Comparison of ENCODE assay signal across 9 cellular contexts in genomic region chr3:134299185-134299887, GRCh38. TPM values are rescaled to one million over a fixed set of nuclear protein-coding genes. Genes with fewer than 3 reads are reported as not detected.
DNase-seq lines count a peak whose midpoint lies in the region; ATAC-seq and TF ChIP-seq lines count a peak whose summit lies in the region.
"Had no signal": no experiment of that assay in that cellular context is flagged by ENCODE, and none has a peak within 500 bp of the region (broad histone marks: within the 10 kb centered on the region; RNA-seq: fewer than 3 reads in every experiment).

No MANE protein-coding gene starts in this region.

- H3K4me3 ChIP-seq in MM.1S (ENCODE audit: low read length) (no peak overlapping the region), dorsolateral prefrontal cortex (no peak overlapping the region), neuronal stem cell (ENCODE audit: low read length in 2 of 2) (no peak overlapping the region)
- H3K4me3 ChIP-seq: SK-N-MC had no signal

- H3K79me2 ChIP-seq in MM.1S (ENCODE audit: low read length), result no peaks in the 10 kb centered on the region

- H2BK120ac ChIP-seq in neuronal stem cell (ENCODE audit: low read depth, low read length), result no peak overlapping the region

- no peak overlapping the region for H2AK5ac ChIP-seq in neuronal stem cell (ENCODE audit: low read depth, low read length)

- no peak overlapping the region for H2BK12ac ChIP-seq in neuronal stem cell (ENCODE audit: low read length)

- H2AFZ ChIP-seq in MM.1S (ENCODE audit: low read length) (no peak overlapping the region), neuronal stem cell (ENCODE audit: low read length) (peak overlapping the region; percentile 75)

- H3K9me3 ChIP-seq in MM.1S (replicated peaks; ENCODE audit: insufficient read depth, low read length) (no peaks in the 10 kb centered on the region), neuronal stem cell (replicated peaks in 1 of 2; ENCODE audit: control insufficient read depth in 2 of 2, insufficient read depth in 1 of 2, low read depth in 1 of 2, low read length in 2 of 2) (peaks cover 2 to 3% of the 10 kb centered on the region in 2 donors)

- no peak overlapping the region for H3K4me2 ChIP-seq in MM.1S (ENCODE audit: low read depth, low read length)
- no peak overlapping the region for H3K4me2 ChIP-seq in neuronal stem cell (ENCODE audit: insufficient read depth, low read length, poor library complexity, severe bottlenecking)

- H3K14ac ChIP-seq in neuronal stem cell (ENCODE audit: low read length), result no peak overlapping the region

- H3K36me3 Mint-ChIP-seq in CD14-positive monocyte, result no peaks in the 10 kb centered on the region

- H3K9ac ChIP-seq in MM.1S (ENCODE audit: low read length) (no peak overlapping the region), neuronal stem cell (ENCODE audit: low read depth, low read length, poor library complexity) (no peak overlapping the region)

- no peaks in the 10 kb centered on the region for H3K36me3 ChIP-seq in MM.1S (replicated peaks; ENCODE audit: insufficient read depth, low read length)
- H3K36me3 ChIP-seq in neuronal stem cell (replicated peaks in 1 of 2; ENCODE audit: control insufficient read depth in 2 of 2, insufficient read depth in 2 of 2, low read length in 2 of 2), result no peaks in the 10 kb centered on the region

- H3K4me1 Mint-ChIP-seq in CD14-positive monocyte, result no peaks in the 10 kb centered on the region

- H4K8ac ChIP-seq in neuronal stem cell (ENCODE audit: low read depth, low read length), result no peak overlapping the region

- in situ Hi-C loops in G401 (cut with HindIII; ENCODE audit: low sequenced_read_pairs), result no loop called here

- H3K4me1 ChIP-seq in MM.1S (ENCODE audit: low read length) (peaks cover 10% of the 10 kb centered on the region), neuronal stem cell (ENCODE audit: control insufficient read depth in 2 of 2, insufficient read depth in 1 of 2, low read depth in 1 of 2, low read length in 2 of 2) (peaks cover 2 to 3% of the 10 kb centered on the region in 2 donors)

- H3K4ac ChIP-seq in neuronal stem cell (ENCODE audit: low read length), result no peak overlapping the region

- ATAC-seq in GM18502 (IDR thresholded peaks at IDR 0.05; ENCODE audit: poor library complexity, unreplicated experiment), result no peak

- H3K4me3 Mint-ChIP-seq in CD14-positive monocyte, result no peak overlapping the region

- no peaks in the 10 kb centered on the region for H3K79me1 ChIP-seq in neuronal stem cell (ENCODE audit: low read depth, low read length)

- intact Hi-C loops in dorsolateral prefrontal cortex (cut with DNase I), result no loop called here
- intact Hi-C loops in CD14-positive monocyte (cut with micrococcal nuclease), result no loop called here

- no CpG with 5 or more reads among the region's 4 CpGs for WGBS in neuronal stem cell (ENCODE audit: extremely low coverage in 2 of 2, insufficient read length in 2 of 2, insufficient replicate concordance in 1 of 2), 2 donors

- peaks cover 87% of the 10 kb centered on the region for H3K27me3 ChIP-seq in MM.1S (replicated peaks; ENCODE audit: insufficient read depth, low read length)
- no peaks in the 10 kb centered on the region for H3K27me3 ChIP-seq in dorsolateral prefrontal cortex
- no peaks in the 10 kb centered on the region for H3K27me3 ChIP-seq in neuronal stem cell (ENCODE audit: control insufficient read depth in 3 of 3, insufficient read depth in 3 of 3, low read depth in 1 of 3, low read length in 3 of 3)

- H2BK5ac ChIP-seq in neuronal stem cell (ENCODE audit: low read length), result no peak overlapping the region

- H4K91ac ChIP-seq in neuronal stem cell (ENCODE audit: low read depth, low read length, poor library complexity), result no peak overlapping the region

- H3K27ac Mint-ChIP-seq in CD14-positive monocyte, result no peak overlapping the region

- H3K27me3 Mint-ChIP-seq in CD14-positive monocyte (ENCODE audit: low read depth in 3 of 3), result peaks cover 5 to 35% (median 15%) of the 10 kb centered on the region in 3 donors

- H3K27ac ChIP-seq in MM.1S (ENCODE audit: low read length) (no peak overlapping the region), dorsolateral prefrontal cortex (peak overlapping the region in 9 of 59 donors; percentile 5 to 65 (median 19)), neuronal stem cell (replicated peaks; ENCODE audit: low read length) (no peak overlapping the region)
- H3K27ac ChIP-seq: SK-N-MC had no signal

- no peak overlapping the region for H2BK15ac ChIP-seq in neuronal stem cell (ENCODE audit: low read length)

- H3K9me3 Mint-ChIP-seq in CD14-positive monocyte, result peaks cover 0 to 3% (median 0%) of the 10 kb centered on the region in 7 donors

- H3F3A ChIP-seq in MM.1S (ENCODE audit: insufficient read depth, low read length), result peaks cover 9% of the 10 kb centered on the region

- TF ChIP-seq CTCF in MM.1S (IDR thresholded peaks at IDR 0.05; ENCODE audit: low read length), result peak; percentile 32; the same call in 1 of the 2 replicates
- peak in 51 of 56 donors; percentile 17 to 68 (median 36) for TF ChIP-seq CTCF in dorsolateral prefrontal cortex (IDR thresholded peaks at IDR 0.05 in 54 of 56, conservative IDR thresholded peaks at IDR 0.05 in 2 of 56; ENCODE audit: low read depth in 1 of 56, partially characterized antibody in 56 of 56)
- TF ChIP-seq CTCF in CD14-positive monocyte (IDR thresholded peaks at IDR 0.05), result no peak

- no peaks in the 10 kb centered on the region for H3K9me2 ChIP-seq in MM.1S (replicated peaks; ENCODE audit: insufficient read depth, low read length)

- DNase-seq in G401 (ENCODE audit: low spot score), result peak; percentile 41
- peak; percentile 33 for DNase-seq in MM.1S
- no peak for DNase-seq in dorsolateral prefrontal cortex
- DNase-seq in neuronal stem cell (ENCODE audit: low spot score), result no peak
- DNase-seq in CD14-positive monocyte (ENCODE audit: low spot score), result no peak
- DNase-seq in activated T-cell treated with anti-CD3 and anti-CD28 coated beads, Interleukin-2, amount 50 U/mL, for 1 hour, result no peak
- DNase-seq in UCSD-AML1 (lab: John Stamatoyannopoulos, UW; ENCODE audit: unreplicated experiment), result no peak

- H4K20me1 ChIP-seq in MM.1S (ENCODE audit: insufficient read depth, low read length), result peaks cover 4% of the 10 kb centered on the region; the same call in 1 of the 2 replicates

- no peak overlapping the region for H3K18ac ChIP-seq in neuronal stem cell (ENCODE audit: low read length)

- no peak overlapping the region for H3K23ac ChIP-seq in neuronal stem cell (ENCODE audit: low read depth, low read length, poor library complexity)

RNA-seq across cellular contexts. Expression of gene RYK, which starts 48.7 kb away (rescaled TPM):
- total RNA-seq in G401 (2014; rRNA removed; shearing (Covaris generic)), result 88.1 and 131 TPM in 2 replicates
- total RNA-seq in dorsolateral prefrontal cortex, result 10 to 100 TPM; 28.9 to 62.9 (median 42.7) TPM
- polyA plus RNA-seq in neuronal stem cell (2013, experiment 1 of 2), result 73.2 TPM
- polyA plus RNA-seq in neuronal stem cell (2013, experiment 2 of 2), result 76.3 TPM
- polyA plus RNA-seq in CD14-positive monocyte, result 1 to 10 TPM; 3.5 to 5.0 TPM

Comparison
In these comparisons a context has a peak if more than half of its experiments do, and no peak if none do; other contexts are left out.
1. DNase-seq: peak in G401 (single experiment) and MM.1S (single experiment); none in dorsolateral prefrontal cortex (0 of 10), neuronal stem cell (single experiment), CD14-positive monocyte (single experiment), activated T-cell treated with anti-CD3 and anti-CD28 coated beads, Interleukin-2, amount 50 U/mL, for 1 hour (single experiment) and UCSD-AML1 (single experiment).